In the genomic region with DNA sequence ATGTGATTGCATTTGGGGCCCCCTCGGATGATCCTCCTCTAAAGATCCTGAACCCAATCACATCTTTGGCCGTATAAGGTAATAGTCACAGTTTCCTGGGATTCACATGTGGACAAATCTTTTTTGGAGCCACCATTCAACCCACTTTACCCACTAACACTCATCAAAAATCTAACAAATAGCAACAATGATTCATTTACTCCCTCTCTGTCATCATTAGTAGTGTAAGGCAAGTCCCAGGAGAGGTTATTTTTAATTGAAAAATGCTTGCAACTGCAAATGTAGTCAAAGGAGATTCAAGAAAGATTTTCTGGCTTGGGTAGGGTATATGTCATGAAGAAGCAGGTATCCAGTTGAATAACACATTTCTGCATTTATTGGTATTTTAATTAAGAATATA, we compare ENCODE assay signal across 24 cellular contexts. TPM values are rescaled to one million over a fixed set of nuclear protein-coding genes. Genes with fewer than 3 reads are reported as not detected.
"Had no signal": no experiment of that assay in that cellular context is flagged by ENCODE, and none has a peak within 500 bp of the region (broad histone marks: within the 10 kb centered on the region; RNA-seq: fewer than 3 reads in every experiment).

No MANE protein-coding gene starts in this region.

- H3K27ac Mint-ChIP-seq: activated CD4-positive, alpha-beta memory T cell treated with anti-CD3 and anti-CD28 coated beads, Interleukin-2, amount 10 ng/mL, durations not matched to agents 7 days and 5 days; activated CD8-positive, alpha-beta memory T cell treated with anti-CD3 and anti-CD28 coated beads, Interleukin-2, amount 10 ng/mL, durations not matched to agents 7 days and 5 days; activated naive CD8-positive, alpha-beta T cell treated with anti-CD3 and anti-CD28 coated beads, Interleukin-2, amount 50 U/mL, for 24 hours; mesothelial cell of epicardium; progenitor cell of endocrine pancreas; stimulated activated naive B cell treated with anti-CD40 and anti-IgM and Interleukin-4, amounts not matched to agents 10 μg/mL and 1 μg/mL and 100 μg/mL, for 72 hours; type B pancreatic cell; WTC11 had no signal

- H3K36me3 ChIP-seq: lower lobe of right lung, sigmoid colon, vagina had no signal

- ATAC-seq: activated CD8-positive, alpha-beta memory T cell treated with anti-CD3 and anti-CD28 coated beads, Interleukin-2, amount 10 ng/mL, durations not matched to agents 7 days and 5 days; body of pancreas; foreskin keratinocyte; left colon; lower lobe of right lung; stimulated activated naive B cell treated with anti-CD40 and anti-IgM and Interleukin-4, amounts not matched to agents 10 μg/mL and 1 μg/mL and 100 μg/mL, for 72 hours; WTC11 had no signal

- H3K9me3 Mint-ChIP-seq: activated CD4-positive, alpha-beta memory T cell treated with anti-CD3 and anti-CD28 coated beads, Interleukin-2, amount 10 ng/mL, durations not matched to agents 7 days and 5 days; activated naive CD8-positive, alpha-beta T cell treated with anti-CD3 and anti-CD28 coated beads, Interleukin-2, amount 50 U/mL, for 24 hours; mesothelial cell of epicardium; naive thymus-derived CD8-positive, alpha-beta T cell; stimulated activated naive B cell treated with anti-CD40 and anti-IgM and Interleukin-4, amounts not matched to agents 10 μg/mL and 1 μg/mL and 100 μg/mL, for 72 hours; type B pancreatic cell; WTC11 had no signal

- H3K27ac ChIP-seq: body of pancreas, cardiac muscle cell, foreskin keratinocyte, lower lobe of right lung, sigmoid colon, vagina had no signal

- H3K27me3 Mint-ChIP-seq: activated CD4-positive, alpha-beta memory T cell treated with anti-CD3 and anti-CD28 coated beads, Interleukin-2, amount 10 ng/mL, durations not matched to agents 7 days and 5 days; activated CD8-positive, alpha-beta memory T cell treated with anti-CD3 and anti-CD28 coated beads, Interleukin-2, amount 10 ng/mL, durations not matched to agents 7 days and 5 days; activated naive CD8-positive, alpha-beta T cell treated with anti-CD3 and anti-CD28 coated beads, Interleukin-2, amount 50 U/mL, for 24 hours; type B pancreatic cell had no signal

- H3K4me2 ChIP-seq: smooth muscle cell had no signal

- H3K27me3 ChIP-seq: body of pancreas, cardiac muscle cell, foreskin keratinocyte, sigmoid colon, vagina had no signal

- H3K4me1 ChIP-seq: body of pancreas, foreskin keratinocyte, lower lobe of right lung, sigmoid colon, vagina had no signal

- H3K9me3 ChIP-seq: body of pancreas, lower lobe of right lung, sigmoid colon, vagina had no signal

- H3K4me3 Mint-ChIP-seq: activated CD4-positive, alpha-beta memory T cell treated with anti-CD3 and anti-CD28 coated beads, Interleukin-2, amount 10 ng/mL, durations not matched to agents 7 days and 5 days; activated CD8-positive, alpha-beta memory T cell treated with anti-CD3 and anti-CD28 coated beads, Interleukin-2, amount 10 ng/mL, durations not matched to agents 7 days and 5 days; activated naive CD8-positive, alpha-beta T cell treated with anti-CD3 and anti-CD28 coated beads, Interleukin-2, amount 50 U/mL, for 24 hours; mesothelial cell of epicardium; naive thymus-derived CD8-positive, alpha-beta T cell; stimulated activated naive B cell treated with anti-CD40 and anti-IgM and Interleukin-4, amounts not matched to agents 10 μg/mL and 1 μg/mL and 100 μg/mL, for 72 hours; type B pancreatic cell; WTC11 had no signal

- H3K4me3 ChIP-seq: body of pancreas, cardiac muscle cell, lower lobe of right lung, sigmoid colon, smooth muscle cell, vagina had no signal

- DNase-seq: activated CD4-positive, alpha-beta memory T cell treated with anti-CD3 and anti-CD28 coated beads, Interleukin-2, amount 10 ng/mL, durations not matched to agents 7 days and 5 days; activated CD8-positive, alpha-beta memory T cell treated with anti-CD3 and anti-CD28 coated beads, Interleukin-2, amount 10 ng/mL, durations not matched to agents 7 days and 5 days; activated naive CD4-positive, alpha-beta T cell treated with anti-CD3 and anti-CD28 coated beads, Interleukin-2, amount 50 U/mL, for 16 hours; activated naive CD8-positive, alpha-beta T cell treated with anti-CD3 and anti-CD28 coated beads, Interleukin-2, amount 50 U/mL, for 24 hours; anterior cingulate cortex; body of pancreas; cortex of kidney; foreskin keratinocyte; left colon; lower lobe of right lung; naive thymus-derived CD8-positive, alpha-beta T cell; retina; sigmoid colon; stimulated activated CD4-positive, alpha-beta T cell treated with anti-CD3 and anti-CD28 coated beads, Interleukin-15, amount 100 ng/mL, for 24 hours; stimulated activated naive B cell treated with anti-CD40 and anti-IgM and Interleukin-4, amounts not matched to agents 10 μg/mL and 1 μg/mL and 100 μg/mL, for 72 hours; T-helper 9 cell had no signal

- H3K4me1 Mint-ChIP-seq: WTC11 had no signal

- H3K36me3 Mint-ChIP-seq: mesothelial cell of epicardium; naive thymus-derived CD8-positive, alpha-beta T cell; stimulated activated naive B cell treated with anti-CD40 and anti-IgM and Interleukin-4, amounts not matched to agents 10 μg/mL and 1 μg/mL and 100 μg/mL, for 72 hours; WTC11 had no signal

RNA-seq across cellular contexts. Expression of gene SMKR1, which starts 9.9 kb away (rescaled TPM):
- total RNA-seq: cardiac muscle cell, epithelial cell of proximal tubule, left colon, sigmoid colon, smooth muscle cell, vagina had no signal
- polyA plus RNA-seq: smooth muscle cell had no signal

RNA-seq across cellular contexts. Expression of gene STRIP2, which starts 58.2 kb away (rescaled TPM):
- polyA plus RNA-seq: naive thymus-derived CD8-positive, alpha-beta T cell had no signal
